Comparison of ENCODE assay signal across 6 cellular contexts in genomic region chr12:113651662-113652061, GRCh38.
"Had no signal": no experiment of that assay in that cellular context is flagged by ENCODE, and none has a peak within 500 bp of the region (broad histone marks: within the 10 kb centered on the region; RNA-seq: fewer than 3 reads in every experiment).

No MANE protein-coding gene starts in this region.

- H3K36me3 Mint-ChIP-seq: IgD-negative memory B cell had no signal

- H3K27ac ChIP-seq: HL-60 had no signal

- FAIRE-seq: HTR-8/SVneo had no signal

- H3K27ac Mint-ChIP-seq: IgD-negative memory B cell had no signal

- H3K4me1 Mint-ChIP-seq: IgD-negative memory B cell had no signal

- DNase-seq: IMR-90, KBM-7, KG1 had no signal

- H3K4me3 Mint-ChIP-seq: IgD-negative memory B cell had no signal
